ENCODE assay signal across 17 cellular contexts in genomic region chr11:57309106-57310059, GRCh38. TPM values are rescaled to one million over a fixed set of nuclear protein-coding genes. Genes with fewer than 3 reads are reported as not detected.
A peak's percentile ranks its signal among the peaks of the same experiment; 100 is the strongest.
DNase-seq lines count a peak whose midpoint lies in the region; ATAC-seq and TF ChIP-seq lines count a peak whose summit lies in the region.
"Had no signal": no experiment of that assay in that cellular context is flagged by ENCODE, and none has a peak within 500 bp of the region (broad histone marks: within the 10 kb centered on the region; RNA-seq: fewer than 3 reads in every experiment).

No MANE protein-coding gene starts in this region.

- no peak for DNase-seq in activated CD4-positive, alpha-beta T cell treated with anti-CD3 and anti-CD28 coated beads for 36 hours
- DNase-seq in activated CD4-positive, alpha-beta T cell treated with anti-CD3 and anti-CD28 coated beads for 4 hours: no peak
- no peak for DNase-seq in endothelial cell (ENCODE audit: low spot score)
- no peak for DNase-seq in neural crest cell (ENCODE audit: low read depth, low spot score)
- DNase-seq in type B pancreatic cell (ENCODE audit: extremely low spot score, unreplicated experiment): no peak
- DNase-seq in SK-N-SH: no peak
- no peak for DNase-seq in stimulated activated CD4-positive, alpha-beta T cell treated with anti-CD3 and anti-CD28 coated beads, Interleukin-15, amount 100 ng/mL, for 24 hours
- DNase-seq in NCI-H1436 treated with DMSO at 0.1 percent for 48 hours (lab: John Stamatoyannopoulos, UW): no peak
- DNase-seq: activated CD8-positive, alpha-beta memory T cell treated with anti-CD3 and anti-CD28 coated beads, Interleukin-2, amount 50 U/mL, for 48 hours; heart left ventricle; NCI-H146; NCI-H82; substantia nigra had no signal

- H3K27me3 Mint-ChIP-seq in activated CD4-positive, alpha-beta T cell treated with anti-CD3 and anti-CD28 coated beads for 36 hours: no peaks in the 10 kb centered on the region
- H3K27me3 Mint-ChIP-seq in endothelial cell (ENCODE audit: unreplicated experiment): peaks cover 10% of the 10 kb centered on the region
- H3K27me3 Mint-ChIP-seq in neural crest cell (ENCODE audit: low read depth): no peaks in the 10 kb centered on the region
- no peaks in the 10 kb centered on the region for H3K27me3 Mint-ChIP-seq in type B pancreatic cell
- H3K27me3 Mint-ChIP-seq: progenitor cell of endocrine pancreas had no signal

- peaks cover 0 to 6% of the 10 kb centered on the region in 2 experiments; a peak in 2 of 4 replicates for H3K4me1 ChIP-seq in SK-N-SH (ENCODE audit: control insufficient read depth in 1 of 2, insufficient read depth in 2 of 2, low read depth in 1 of 2, low read length in 1 of 2)

- peaks cover 26% of the 10 kb centered on the region for H4K20me1 ChIP-seq in SK-N-SH (ENCODE audit: insufficient read depth)

- H3K4me2 ChIP-seq in SK-N-SH: no peak overlapping the region

- H3K9me2 ChIP-seq in SK-N-SH: no peaks in the 10 kb centered on the region

- no peak for TF ChIP-seq RAD21 in SK-N-SH (IDR thresholded peaks at IDR 0.05; ENCODE audit: low read length)

- no peak overlapping the region for H3K4me3 Mint-ChIP-seq in activated CD4-positive, alpha-beta T cell treated with anti-CD3 and anti-CD28 coated beads for 36 hours
- H3K4me3 Mint-ChIP-seq in endothelial cell (ENCODE audit: unreplicated experiment) (peak overlapping the region; percentile 85), neural crest cell (peak overlapping the region; percentile 5), type B pancreatic cell (peak overlapping the region; percentile 10)

- H3K79me2 ChIP-seq in SK-N-SH (ENCODE audit: insufficient read depth): peaks cover 60% of the 10 kb centered on the region

- 96% methylated on average over 23 of the region's 24 CpGs for WGBS in SK-N-SH (ENCODE audit: low lambda C conversion rate)

- peaks cover 17% of the 10 kb centered on the region for H3K36me3 Mint-ChIP-seq in activated CD4-positive, alpha-beta T cell treated with anti-CD3 and anti-CD28 coated beads for 36 hours (ENCODE audit: low read depth)
- peaks cover 40% of the 10 kb centered on the region for H3K36me3 Mint-ChIP-seq in endothelial cell (ENCODE audit: low read depth, unreplicated experiment)
- peaks cover 23% of the 10 kb centered on the region for H3K36me3 Mint-ChIP-seq in neural crest cell (ENCODE audit: low read depth)
- H3K36me3 Mint-ChIP-seq in type B pancreatic cell: peaks cover 37% of the 10 kb centered on the region

- intact Hi-C loops in activated CD4-positive, alpha-beta T cell treated with anti-CD3 and anti-CD28 coated beads for 36 hours (cut with DNase I, micrococcal nuclease): no loop called here

- H3K9ac ChIP-seq in SK-N-SH: no peak overlapping the region

- CTCF ChIA-PET in activated CD4-positive, alpha-beta T cell treated with anti-CD3 and anti-CD28 coated beads for 36 hours (lab: Charles Lee): no interaction called here
- CTCF ChIA-PET in SK-N-SH (lab: Yijun Ruan, JAX): interaction anchor here (1.3 to 2.6 kb wide), 2 partner anchors 20 to 60 kb away, joined by 3 to 10 read pairs; no protein-coding TSS in a partner anchor

- H3K9me3 ChIP-seq in SK-N-SH: no peaks in the 10 kb centered on the region
- H3K9me3 ChIP-seq: heart left ventricle, SJSA1 had no signal

- peaks cover 7% of the 10 kb centered on the region for H3K4me1 Mint-ChIP-seq in activated CD4-positive, alpha-beta T cell treated with anti-CD3 and anti-CD28 coated beads for 36 hours
- peaks cover 39% of the 10 kb centered on the region for H3K4me1 Mint-ChIP-seq in endothelial cell (ENCODE audit: unreplicated experiment)
- H3K4me1 Mint-ChIP-seq in neural crest cell: peaks cover 12% of the 10 kb centered on the region
- peaks cover 47% of the 10 kb centered on the region for H3K4me1 Mint-ChIP-seq in type B pancreatic cell (ENCODE audit: unreplicated experiment)

- POLR2A ChIA-PET in activated CD4-positive, alpha-beta T cell treated with anti-CD3 and anti-CD28 coated beads for 36 hours (lab: Charles Lee): no interaction called here
- POLR2A ChIA-PET in SK-N-SH (lab: Yijun Ruan, JAX): interaction anchor here (0.6 to 1.4 kb wide), 2 partner anchors 15 to 437 kb away, joined by 6 to 7 read pairs; no protein-coding TSS in a partner anchor

- no peak overlapping the region for H2AFZ ChIP-seq in SK-N-SH (ENCODE audit: low read depth)

- peaks cover 8% of the 10 kb centered on the region for H3F3A ChIP-seq in SK-N-SH (replicated peaks; ENCODE audit: insufficient read depth)

- no peak for TF ChIP-seq EP300 in SK-N-SH (IDR thresholded peaks at IDR 0.05; ENCODE audit: borderline replicate concordance in 1 of 2, low read depth in 1 of 2, low read length in 1 of 2)

- H3K27ac ChIP-seq in SK-N-SH (ENCODE audit: low read depth in 2 of 2, low read length in 1 of 2): no peak overlapping the region
- H3K27ac ChIP-seq: 22Rv1, SJSA1 had no signal

- peak overlapping the region; percentile 1 for H3K27ac Mint-ChIP-seq in activated CD4-positive, alpha-beta T cell treated with anti-CD3 and anti-CD28 coated beads for 36 hours
- H3K27ac Mint-ChIP-seq in endothelial cell (ENCODE audit: unreplicated experiment) (no peak overlapping the region), neural crest cell (ENCODE audit: unreplicated experiment) (peak overlapping the region; percentile 90), type B pancreatic cell (peak overlapping the region; percentile 64)

- no peak for ATAC-seq in activated CD4-positive, alpha-beta T cell treated with anti-CD3 and anti-CD28 coated beads for 36 hours
- ATAC-seq: heart left ventricle had no signal

- H3K36me3 ChIP-seq in SK-N-SH (replicated peaks in 1 of 2; ENCODE audit: control insufficient read depth in 1 of 2, insufficient read depth in 2 of 2, low read length in 1 of 2): peaks cover 21 to 58% of the 10 kb centered on the region in 2 experiments

- TF ChIP-seq CTCF in endothelial cell (IDR thresholded peaks at IDR 0.05; ENCODE audit: unreplicated experiment) (no peak), neural crest cell (conservative IDR thresholded peaks at IDR 0.05) (no peak), type B pancreatic cell (conservative IDR thresholded peaks at IDR 0.05) (no peak), SK-N-SH (IDR thresholded peaks at IDR 0.05) (no peak)

- H3K27me3 ChIP-seq in SK-N-SH (ENCODE audit: insufficient read depth): no peaks in the 10 kb centered on the region
- H3K27me3 ChIP-seq: heart left ventricle, SJSA1 had no signal

- H3K4me3 ChIP-seq in SK-N-SH (ENCODE audit: low read depth in 2 of 2, low read length in 1 of 2): no peak overlapping the region
- H3K4me3 ChIP-seq: SJSA1 had no signal

- H3K9me3 Mint-ChIP-seq in activated CD4-positive, alpha-beta T cell treated with anti-CD3 and anti-CD28 coated beads for 36 hours (ENCODE audit: low read depth): no peaks in the 10 kb centered on the region
- H3K9me3 Mint-ChIP-seq in endothelial cell (ENCODE audit: unreplicated experiment): no peaks in the 10 kb centered on the region
- no peaks in the 10 kb centered on the region for H3K9me3 Mint-ChIP-seq in neural crest cell
- H3K9me3 Mint-ChIP-seq in type B pancreatic cell: no peaks in the 10 kb centered on the region

TF ChIP-seq in SK-N-SH, 30 proteins besides CTCF, POLR2A, EP300 and RAD21:
- TF ChIP-seq TCF12 (IDR thresholded peaks at IDR 0.05) (no peak), NFIC (IDR thresholded peaks at IDR 0.05; ENCODE audit: borderline replicate concordance) (no peak), ELF1 (IDR thresholded peaks at IDR 0.05) (no peak), MAX (IDR thresholded peaks at IDR 0.05; ENCODE audit: low read depth) (no peak)

RNA-seq across cellular contexts. Expression of gene TNKS1BP1, which starts 15.4 kb away (rescaled TPM):
- 10 to 100 TPM; 19.1 to 21.6 TPM for total RNA-seq in activated CD4-positive, alpha-beta T cell treated with anti-CD3 and anti-CD28 coated beads for 36 hours
- 122 TPM for total RNA-seq in endothelial cell (ENCODE audit: unreplicated experiment)
- 105 and 114 TPM in 2 replicates for total RNA-seq in neural crest cell
- 122 and 166 TPM in 2 replicates for total RNA-seq in type B pancreatic cell (ENCODE audit: low replicate concordance)
- 29.6 and 43.3 TPM in 2 replicates for polyA plus RNA-seq in SK-N-SH (2012; rRNA removed)
- 18.0 and 25.0 TPM in 2 replicates for polyA plus RNA-seq in SK-N-SH (2012; cell fraction: cytosol; rRNA removed)
- 108 and 113 TPM in 2 replicates for polyA plus RNA-seq in SK-N-SH (2012; cell fraction: nucleus; rRNA removed)

RNA-seq across cellular contexts. Expression of gene SSRP1, which starts 26.3 kb away (rescaled TPM):
- 100 to 1,000 TPM; 279 to 296 TPM for total RNA-seq in activated CD4-positive, alpha-beta T cell treated with anti-CD3 and anti-CD28 coated beads for 36 hours
- total RNA-seq in endothelial cell (ENCODE audit: unreplicated experiment) (134 TPM), neural crest cell (280 TPM in 2 replicates), type B pancreatic cell (ENCODE audit: low replicate concordance) (108 and 164 TPM in 2 replicates)
- polyA plus RNA-seq in SK-N-SH (2012; rRNA removed): 122 and 137 TPM in 2 replicates
- 146 and 159 TPM in 2 replicates for polyA plus RNA-seq in SK-N-SH (2012; cell fraction: cytosol; rRNA removed)
- 103 and 108 TPM in 2 replicates for polyA plus RNA-seq in SK-N-SH (2012; cell fraction: nucleus; rRNA removed)

RNA-seq across cellular contexts. Expression of gene P2RX3, which starts 28.8 kb away (rescaled TPM):
- not detected for total RNA-seq in activated CD4-positive, alpha-beta T cell treated with anti-CD3 and anti-CD28 coated beads for 36 hours
- total RNA-seq in endothelial cell (ENCODE audit: unreplicated experiment): 0.23 TPM
- total RNA-seq in neural crest cell: 14.3 and 15.5 TPM in 2 replicates
- total RNA-seq in type B pancreatic cell (ENCODE audit: low replicate concordance): 0.52 and 4.0 TPM in 2 replicates
- not detected in 2 replicates for polyA plus RNA-seq in SK-N-SH (2012; rRNA removed)
- not detected in 2 replicates for polyA plus RNA-seq in SK-N-SH (2012; cell fraction: cytosol; rRNA removed)
- 0.05 TPM in 1 of 2 replicates, not detected in the other for polyA plus RNA-seq in SK-N-SH (2012; cell fraction: nucleus; rRNA removed)
- total RNA-seq: lung microvascular endothelial cell, progenitor cell of endocrine pancreas, SJSA1 had no signal
